ENCODE assay signal across 10 cellular contexts in the genomic region with DNA sequence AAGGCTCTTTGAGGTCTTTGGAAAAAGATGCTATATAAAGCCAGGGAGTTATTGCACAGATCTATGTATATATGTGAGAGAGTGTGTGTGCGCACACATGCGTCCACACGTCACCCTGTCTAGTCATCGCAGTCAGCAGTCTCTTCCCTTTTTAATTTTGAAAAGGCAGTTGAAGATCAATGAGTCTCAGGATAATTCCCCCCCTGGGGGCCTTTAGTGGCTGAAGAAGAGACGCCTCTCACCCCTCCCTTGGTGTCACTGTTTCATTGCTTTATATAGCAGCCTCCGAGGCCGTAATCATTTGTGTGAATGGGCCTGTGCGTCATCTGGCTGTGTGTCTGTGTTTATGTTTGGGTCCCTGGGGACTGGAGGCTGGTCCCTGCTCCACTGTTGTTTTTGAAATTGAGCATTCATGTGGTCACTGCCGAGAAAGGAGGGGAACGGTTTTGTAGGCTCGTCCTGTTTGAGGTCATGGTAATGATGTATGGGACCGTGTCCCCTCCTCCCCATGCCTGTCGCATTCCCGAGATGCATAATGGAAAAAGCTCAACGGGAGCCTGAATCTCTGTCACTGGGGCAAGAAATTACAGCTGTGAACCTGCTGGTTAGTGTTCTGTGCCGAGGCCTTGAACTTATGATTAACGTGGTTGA.
DNase-seq lines count a peak whose midpoint lies in the region; ATAC-seq and TF ChIP-seq lines count a peak whose summit lies in the region.
"Had no signal": no experiment of that assay in that cellular context is flagged by ENCODE, and none has a peak within 500 bp of the region (broad histone marks: within the 10 kb centered on the region; RNA-seq: fewer than 3 reads in every experiment).

No MANE protein-coding gene starts in this region.

- H3K36me3 Mint-ChIP-seq in CD4-positive, alpha-beta T cell (ENCODE audit: low read depth) = peaks cover 25% of the 10 kb centered on the region

- no peaks in the 10 kb centered on the region for H3K27me3 ChIP-seq in OCI-LY1 (ENCODE audit: insufficient read depth, low read length)
- H3K27me3 ChIP-seq in CD4-positive, alpha-beta T cell (ENCODE audit: control insufficient read depth, insufficient read depth, low read length) = no peaks in the 10 kb centered on the region

- TF ChIP-seq CTCF in OCI-LY1 (IDR thresholded peaks at IDR 0.05; ENCODE audit: low read length) = no peak
- TF ChIP-seq CTCF in fibroblast of the aortic adventitia (IDR thresholded peaks at IDR 0.05; ENCODE audit: insufficient read depth, low read length) = no peak
- no peak for TF ChIP-seq CTCF in CD4-positive, alpha-beta T cell (IDR thresholded peaks at IDR 0.05)

- H3K9me2 ChIP-seq in OCI-LY1 (ENCODE audit: low read depth, low read length) = no peaks in the 10 kb centered on the region

- H3K27me3 Mint-ChIP-seq in CD4-positive, alpha-beta T cell = no peaks in the 10 kb centered on the region
- H3K27me3 Mint-ChIP-seq: T-cell had no signal

- H3K79me2 ChIP-seq in OCI-LY1 (ENCODE audit: insufficient read depth, low read length) = no peaks in the 10 kb centered on the region

- ATAC-seq in GM21423 (IDR thresholded peaks at IDR 0.05; ENCODE audit: unreplicated experiment) = peak; percentile 49
- no peak for ATAC-seq in CD4-positive, alpha-beta T cell (ENCODE audit: poor library complexity)
- ATAC-seq: T-cell had no signal

- H3K4me1 ChIP-seq in OCI-LY1 (ENCODE audit: insufficient read depth, low read length, severe bottlenecking) = peaks cover 78% of the 10 kb centered on the region

- H3K9ac ChIP-seq in OCI-LY1 (ENCODE audit: low read length) = peak overlapping the region; percentile 50

- no peaks in the 10 kb centered on the region for H3F3A ChIP-seq in OCI-LY1 (ENCODE audit: insufficient read depth, low read length)

- peaks cover 20% of the 10 kb centered on the region for H3K36me3 ChIP-seq in OCI-LY1 (ENCODE audit: insufficient read depth, low read length)

- no peak overlapping the region for H2AFZ ChIP-seq in OCI-LY1 (ENCODE audit: low read length)

- peak; percentile 6 for DNase-seq in fibroblast of the aortic adventitia (ENCODE audit: low read depth)
- peak; percentile 82 for DNase-seq in posterior vena cava (ENCODE audit: low spot score)
- DNase-seq in midbrain (lab: John Stamatoyannopoulos, UW) = no peak
- DNase-seq in NCI-H524 (lab: John Stamatoyannopoulos, UW) = no peak
- no peak for DNase-seq in putamen (ENCODE audit: low spot score)
- no peak for DNase-seq in CD4-positive, alpha-beta T cell
- DNase-seq: activated T-cell treated with anti-CD3 and anti-CD28 coated beads, Interleukin-2, amount 50 U/mL, for 48 hours; T-cell had no signal

- peaks cover 37% of the 10 kb centered on the region for H3K4me1 Mint-ChIP-seq in CD4-positive, alpha-beta T cell (ENCODE audit: low read depth)

- H3K4me3 ChIP-seq in OCI-LY1 (ENCODE audit: low read depth, low read length, poor library complexity, severe bottlenecking) (peak overlapping the region; percentile 35), fibroblast of the aortic adventitia (ENCODE audit: low read depth, low read length) (no peak overlapping the region)

- no peak overlapping the region for H3K4me3 Mint-ChIP-seq in CD4-positive, alpha-beta T cell
- H3K4me3 Mint-ChIP-seq: T-cell had no signal

- H3K27ac ChIP-seq in OCI-LY1 (ENCODE audit: low read depth, low read length, poor library complexity, severe bottlenecking) = peak overlapping the region; percentile 91
- no peak overlapping the region for H3K27ac ChIP-seq in CD4-positive, alpha-beta T cell (ENCODE audit: low read depth, low read length)

- CTCF ChIA-PET in CD4-positive, alpha-beta T cell (lab: Charles Lee) = no interaction called here

- no peak overlapping the region for H3K27ac Mint-ChIP-seq in CD4-positive, alpha-beta T cell
- H3K27ac Mint-ChIP-seq: T-cell had no signal

- H3K9me3 ChIP-seq in OCI-LY1 (ENCODE audit: low read length) = no peaks in the 10 kb centered on the region
- H3K9me3 ChIP-seq in CD4-positive, alpha-beta T cell (ENCODE audit: control insufficient read depth, low read length) = no peaks in the 10 kb centered on the region

- H4K20me1 ChIP-seq in OCI-LY1 (ENCODE audit: insufficient read depth, low read length) = no peaks in the 10 kb centered on the region

- no peaks in the 10 kb centered on the region for H3K9me3 Mint-ChIP-seq in CD4-positive, alpha-beta T cell
- H3K9me3 Mint-ChIP-seq: T-cell had no signal

- H3K4me2 ChIP-seq in OCI-LY1 (ENCODE audit: low read length) = peak overlapping the region; percentile 71

- intact Hi-C loops in posterior vena cava (cut with DNase I) = no loop called here
- intact Hi-C loops in CD4-positive, alpha-beta T cell (cut with DNase I, micrococcal nuclease) = no loop called here

- POLR2A ChIA-PET in CD4-positive, alpha-beta T cell (lab: Charles Lee) = no interaction called here

Comparison
In these comparisons a context has a peak if more than half of its experiments do, and no peak if none do; other contexts are left out.
1. DNase-seq: peak in fibroblast of the aortic adventitia (single experiment) and posterior vena cava (single experiment); none in midbrain (single experiment), NCI-H524 (0 of 2), putamen (single experiment) and CD4-positive, alpha-beta T cell (0 of 10).